ENCODE assay signal across 5 cellular contexts in genomic region chr13:58478858-58479257, GRCh38.
"Had no signal": no experiment of that assay in that cellular context is flagged by ENCODE, and none has a peak within 500 bp of the region (broad histone marks: within the 10 kb centered on the region; RNA-seq: fewer than 3 reads in every experiment).

No MANE protein-coding gene starts in this region.

- DNase-seq: H9, HCEC 1CT, KBM-7 had no signal

- H3K27ac Mint-ChIP-seq: GM23338, IgD-negative memory B cell had no signal

- H3K4me3 ChIP-seq: GM23338 had no signal

- ATAC-seq: GM23338 had no signal

- H3K4me3 Mint-ChIP-seq: GM23338, H9, IgD-negative memory B cell had no signal

- H3K27me3 Mint-ChIP-seq: IgD-negative memory B cell had no signal

- H3K4me1 Mint-ChIP-seq: IgD-negative memory B cell had no signal

- H3K36me3 Mint-ChIP-seq: IgD-negative memory B cell had no signal

- H3K9me3 Mint-ChIP-seq: GM23338, H9 had no signal
